ENCODE assay signal across 21 cellular contexts in the genomic region with DNA sequence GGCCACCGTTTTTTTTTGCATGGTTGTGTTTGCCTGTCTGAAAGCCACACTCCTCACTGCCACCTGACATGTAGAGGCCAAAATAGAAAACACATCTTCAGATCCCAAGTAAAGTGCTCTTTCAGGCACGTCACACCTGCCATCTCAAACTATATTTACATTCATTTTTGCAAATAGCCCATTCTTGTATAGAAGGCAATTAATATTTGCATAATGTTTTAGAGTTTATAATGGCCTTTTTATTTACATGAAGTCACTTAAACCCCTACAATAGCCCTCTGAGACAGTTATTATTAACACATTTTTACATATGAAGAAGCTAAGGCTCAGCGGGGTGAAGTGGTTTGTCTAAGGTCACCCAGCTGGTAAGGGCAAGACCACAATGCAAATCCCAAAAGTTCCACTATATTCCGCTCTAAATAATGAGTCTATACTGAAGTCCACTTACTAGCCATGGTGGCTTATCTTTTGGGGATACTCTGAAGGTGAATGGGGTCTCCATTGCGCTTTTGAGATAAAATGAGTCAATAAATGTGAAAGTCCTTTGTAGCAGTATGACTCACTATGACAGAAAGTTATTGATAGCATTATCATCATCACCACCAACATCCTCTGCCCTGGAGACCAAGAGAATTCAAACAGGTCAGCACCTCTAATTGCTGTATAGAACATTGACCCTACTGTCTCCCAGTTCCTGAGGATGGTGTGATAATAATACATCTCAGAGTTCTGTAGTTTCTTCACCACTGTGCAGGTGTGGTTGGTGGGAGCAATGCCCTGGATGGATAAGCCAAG.
DNase-seq lines count a peak whose midpoint lies in the region; ATAC-seq, FAIRE-seq and TF ChIP-seq lines count a peak whose summit lies in the region.
"Had no signal": no experiment of that assay in that cellular context is flagged by ENCODE, and none has a peak within 500 bp of the region (broad histone marks: within the 10 kb centered on the region; RNA-seq: fewer than 3 reads in every experiment).

No MANE protein-coding gene starts in this region.

- H3K9ac ChIP-seq in kidney (ENCODE audit: low read length in 2 of 2), result no peak overlapping the region
- H3K9ac ChIP-seq: KMS-11 had no signal

- no peak for FAIRE-seq in kidney (lab: Jason Lieb, UNC)
- FAIRE-seq: A204.1 had no signal

- intact Hi-C loops in kidney (cut with DNase I), result no loop called here
- intact Hi-C loops in left ventricle myocardium inferior (cut with micrococcal nuclease), result no loop called here

- no peak overlapping the region for H3K27ac ChIP-seq in kidney (ENCODE audit: low read depth in 2 of 2, low read length in 2 of 2)
- H3K27ac ChIP-seq in left ventricle myocardium inferior (replicated peaks), result no peak overlapping the region
- H3K27ac ChIP-seq: HL-60, KMS-11 had no signal

- in situ Hi-C loops in HAP-1 (cut with MboI; ENCODE audit: low sequenced_read_pairs), result no loop called here

- peaks cover 16% of the 10 kb centered on the region for H3K4me1 ChIP-seq in HAP-1
- no peaks in the 10 kb centered on the region for H3K4me1 ChIP-seq in kidney (ENCODE audit: control insufficient read depth in 1 of 2, insufficient read depth in 1 of 2, low read depth in 1 of 2, low read length in 2 of 2)
- H3K4me1 ChIP-seq in left ventricle myocardium inferior, result peaks cover 9% of the 10 kb centered on the region

- peak; percentile 54 to 63 for ATAC-seq in natural killer cell treated with Interleukin-12 subunit alpha and Interleukin-12 subunit beta and Interleukin-15 and Interleukin-18, amount 100 ng/mL, for 72 hours
- no peak for ATAC-seq in HG03469 (IDR thresholded peaks at IDR 0.05; ENCODE audit: unreplicated experiment)
- ATAC-seq: left ventricle myocardium superior had no signal

- no peaks in the 10 kb centered on the region for H3K36me3 Mint-ChIP-seq in natural killer cell treated with Interleukin-12 subunit alpha and Interleukin-12 subunit beta and Interleukin-15 and Interleukin-18, amount 100 ng/mL, for 72 hours

- H3K27me3 ChIP-seq in HAP-1 (ENCODE audit: low read depth) (no peaks in the 10 kb centered on the region), left ventricle myocardium inferior (ENCODE audit: low read depth) (no peaks in the 10 kb centered on the region)

- no peaks in the 10 kb centered on the region for H3K36me3 ChIP-seq in HAP-1 (replicated peaks)
- H3K36me3 ChIP-seq in kidney (ENCODE audit: control insufficient read depth in 1 of 2, insufficient read depth in 2 of 2, low read length in 2 of 2), result no peaks in the 10 kb centered on the region
- no peaks in the 10 kb centered on the region for H3K36me3 ChIP-seq in left ventricle myocardium inferior

- no peaks in the 10 kb centered on the region for H3K9me3 Mint-ChIP-seq in natural killer cell treated with Interleukin-12 subunit alpha and Interleukin-12 subunit beta and Interleukin-15 and Interleukin-18, amount 100 ng/mL, for 72 hours
- H3K9me3 Mint-ChIP-seq: activated naive CD8-positive, alpha-beta T cell treated with anti-CD3 and anti-CD28 coated beads, Interleukin-2, amount 10 ng/mL, durations not matched to agents 7 days and 5 days; effector memory CD8-positive, alpha-beta T cell had no signal

- DNase-seq in NCI-H510A treated with DMSO at 0.1 percent for 48 hours (lab: John Stamatoyannopoulos, UW) (peak; percentile 55), NCI-H510A (lab: John Stamatoyannopoulos, UW) (no peak), HAP-1 (ENCODE audit: low spot score in 2 of 2) (peak; percentile 58 to 86), NCI-H1436 treated with DMSO at 0.1 percent for 48 hours (lab: John Stamatoyannopoulos, UW) (peak; percentile 47), kidney (no peak), left ventricle myocardium inferior (no peak)
- DNase-seq in natural killer cell treated with Interleukin-12 subunit alpha and Interleukin-12 subunit beta and Interleukin-15 and Interleukin-18, amount 100 ng/mL, for 72 hours (ENCODE audit: low spot score), result no peak
- DNase-seq: activated CD4-positive, alpha-beta T cell treated with anti-CD3 and anti-CD28 coated beads for 1 hour; activated naive CD8-positive, alpha-beta T cell treated with anti-CD3 and anti-CD28 coated beads, Interleukin-2, amount 10 ng/mL, durations not matched to agents 7 days and 5 days; effector memory CD8-positive, alpha-beta T cell; left ventricle myocardium superior; NCI-H1694 treated with DMSO at 0.1 percent for 48 hours; NCI-H524 treated with DMSO at 0.1 percent for 48 hours; RPMI8226; substantia nigra; T-helper 1 cell had no signal

- TF ChIP-seq CTCF in kidney (IDR thresholded peaks at IDR 0.05; ENCODE audit: borderline replicate concordance, extremely low read depth, insufficient read depth) (no peak), left ventricle myocardium inferior (IDR thresholded peaks at IDR 0.05; ENCODE audit: borderline replicate concordance) (no peak)

- peak overlapping the region in 1 of 2 donors; percentile 72 for H3K27ac Mint-ChIP-seq in natural killer cell treated with Interleukin-12 subunit alpha and Interleukin-12 subunit beta and Interleukin-15 and Interleukin-18, amount 100 ng/mL, for 72 hours
- H3K27ac Mint-ChIP-seq: activated naive CD8-positive, alpha-beta T cell treated with anti-CD3 and anti-CD28 coated beads, Interleukin-2, amount 10 ng/mL, durations not matched to agents 7 days and 5 days; progenitor cell of endocrine pancreas had no signal

- no peaks in the 10 kb centered on the region for H3K9me3 ChIP-seq in HAP-1
- no peaks in the 10 kb centered on the region for H3K9me3 ChIP-seq in kidney (ENCODE audit: control insufficient read depth in 1 of 2, low read length in 2 of 2)
- no peaks in the 10 kb centered on the region for H3K9me3 ChIP-seq in left ventricle myocardium inferior (replicated peaks)

- no peak overlapping the region for H3K4me3 ChIP-seq in HAP-1
- no peak overlapping the region for H3K4me3 ChIP-seq in kidney (ENCODE audit: low read length in 2 of 2)
- H3K4me3 ChIP-seq in left ventricle myocardium inferior, result no peak overlapping the region

- peaks cover 0 to 2% of the 10 kb centered on the region in 2 donors for H3K27me3 Mint-ChIP-seq in natural killer cell treated with Interleukin-12 subunit alpha and Interleukin-12 subunit beta and Interleukin-15 and Interleukin-18, amount 100 ng/mL, for 72 hours
- H3K27me3 Mint-ChIP-seq: activated naive CD8-positive, alpha-beta T cell treated with anti-CD3 and anti-CD28 coated beads, Interleukin-2, amount 10 ng/mL, durations not matched to agents 7 days and 5 days had no signal

- peak overlapping the region; percentile 60 for H3K4me3 Mint-ChIP-seq in natural killer cell treated with Interleukin-12 subunit alpha and Interleukin-12 subunit beta and Interleukin-15 and Interleukin-18, amount 100 ng/mL, for 72 hours
- H3K4me3 Mint-ChIP-seq: activated naive CD8-positive, alpha-beta T cell treated with anti-CD3 and anti-CD28 coated beads, Interleukin-2, amount 10 ng/mL, durations not matched to agents 7 days and 5 days; effector memory CD8-positive, alpha-beta T cell had no signal

- peaks cover 10 to 16% of the 10 kb centered on the region in 2 donors for H3K4me1 Mint-ChIP-seq in natural killer cell treated with Interleukin-12 subunit alpha and Interleukin-12 subunit beta and Interleukin-15 and Interleukin-18, amount 100 ng/mL, for 72 hours (ENCODE audit: low read depth in 2 of 2)

Comparison
In these comparisons a context has a peak if more than half of its experiments do, and no peak if none do; other contexts are left out.
1. DNase-seq: peak in NCI-H510A treated with DMSO at 0.1 percent for 48 hours (single experiment), HAP-1 (2 of 2) and NCI-H1436 treated with DMSO at 0.1 percent for 48 hours (single experiment); none in NCI-H510A (single experiment), natural killer cell treated with Interleukin-12 subunit alpha and Interleukin-12 subunit beta and Interleukin-15 and Interleukin-18, amount 100 ng/mL, for 72 hours (single experiment), kidney (single experiment) and left ventricle myocardium inferior (single experiment).